Comparison of ENCODE assay signal across 9 cellular contexts in genomic region chr17:32755045-32755805, GRCh38.
DNase-seq lines count a peak whose midpoint lies in the region; ATAC-seq and TF ChIP-seq lines count a peak whose summit lies in the region.
"Had no signal": no experiment of that assay in that cellular context is flagged by ENCODE, and none has a peak within 500 bp of the region (broad histone marks: within the 10 kb centered on the region; RNA-seq: fewer than 3 reads in every experiment).

No MANE protein-coding gene starts in this region.

- WGBS in liver: 79% methylated on average over 7 of the region's 7 CpGs

- no peaks in the 10 kb centered on the region for H3K27me3 ChIP-seq in liver (ENCODE audit: control insufficient read depth in 4 of 4, insufficient read depth in 4 of 4, low read length in 3 of 4)
- H3K27me3 ChIP-seq in uterus: no peaks in the 10 kb centered on the region
- H3K27me3 ChIP-seq: neutrophil had no signal

- H3K4me1 ChIP-seq in liver (ENCODE audit: control insufficient read depth in 4 of 4, insufficient read depth in 4 of 4, low read length in 3 of 4): peaks cover 0 to 2% (median 0%) of the 10 kb centered on the region in 4 donors
- no peaks in the 10 kb centered on the region for H3K4me1 ChIP-seq in uterus

- H3K9ac ChIP-seq in liver (ENCODE audit: low read depth in 1 of 2, low read length in 2 of 2): no peak overlapping the region

- H3K4me3 ChIP-seq in choroid plexus epithelial cell (ENCODE audit: low read depth, low read length) (no peak overlapping the region), liver (ENCODE audit: low read depth in 1 of 3, low read length in 3 of 3) (no peak overlapping the region), uterus (no peak overlapping the region)

- H3K9me3 ChIP-seq in liver (ENCODE audit: control insufficient read depth in 4 of 4, low read length in 3 of 4) (no peaks in the 10 kb centered on the region), uterus (no peaks in the 10 kb centered on the region)
- H3K9me3 ChIP-seq: neutrophil had no signal

- H3K36me3 ChIP-seq in liver (ENCODE audit: control insufficient read depth in 4 of 4, insufficient read depth in 3 of 4, low read depth in 1 of 4, low read length in 3 of 4) (peaks cover 0 to 3% (median 0%) of the 10 kb centered on the region in 4 donors), uterus (no peaks in the 10 kb centered on the region)
- H3K36me3 ChIP-seq: neutrophil had no signal

- no peak overlapping the region for H3K27ac ChIP-seq in liver (ENCODE audit: low read depth in 1 of 2, low read length in 2 of 2)
- H3K27ac ChIP-seq in uterus: no peak overlapping the region
- H3K27ac ChIP-seq: neutrophil had no signal

- peak; percentile 96 to 98 for TF ChIP-seq RAD21 in liver (IDR thresholded peaks at IDR 0.05)

- intact Hi-C loops in uterus (cut with DNase I; ENCODE audit: low total_unique reads): no loop called here

- no peak for ATAC-seq in HG02798 (IDR thresholded peaks at IDR 0.05; ENCODE audit: poor library complexity, unreplicated experiment)

- in situ Hi-C loops in Caki2 (cut with HindIII; ENCODE audit: low pct_unique_long_range_greater_than_20kb, low sequenced_read_pairs): no loop called here

- DNase-seq in Caki2 (ENCODE audit: low read depth): peak; percentile 54
- DNase-seq in HuH-7 (ENCODE audit: low spot score): peak; percentile 33
- DNase-seq in NOMO-1 treated with dmso at 0.1 percent for 144 hours (lab: John Stamatoyannopoulos, UW; ENCODE audit: unreplicated experiment): peak; percentile 42
- DNase-seq in choroid plexus epithelial cell (ENCODE audit: low read depth): peak; percentile 90
- no peak for DNase-seq in uterus
- DNase-seq in activated naive CD4-positive, alpha-beta T cell treated with Interleukin-2 at 50 U/mL for 16 hours: no peak

- TF ChIP-seq POLR2A in uterus (IDR thresholded peaks at IDR 0.05): no peak

- TF ChIP-seq CTCF in choroid plexus epithelial cell (conservative IDR thresholded peaks at IDR 0.05; ENCODE audit: low read depth, low read length) (peak; percentile 52), liver (IDR thresholded peaks at IDR 0.05; ENCODE audit: low read depth, low read length, missing input control) (peak; percentile 66), uterus (IDR thresholded peaks at IDR 0.05) (peak; percentile 45 to 64 (median 58))

TF ChIP-seq in liver, 16 proteins besides CTCF, POLR2A, EP300 and RAD21:
- TF ChIP-seq JUND (IDR thresholded peaks at IDR 0.05) (peak; percentile 54 to 80), GABPA (IDR thresholded peaks at IDR 0.05 in 1 of 2, conservative IDR thresholded peaks at IDR 0.05 in 1 of 2) (no peak)
TF ChIP-seq in liver: peak in this region for 1.

Comparison
In these comparisons a context has a peak if more than half of its experiments do, and no peak if none do; other contexts are left out.
1. DNase-seq: peak in Caki2 (single experiment), HuH-7 (single experiment), NOMO-1 treated with dmso at 0.1 percent for 144 hours (single experiment) and choroid plexus epithelial cell (single experiment); none in uterus (0 of 2) and activated naive CD4-positive, alpha-beta T cell treated with Interleukin-2 at 50 U/mL for 16 hours (single experiment).
2. Peak in every context shown above with its lines, with median percentiles within 50 percentile points of each other: CTCF ChIP-seq.